In the genomic region with DNA sequence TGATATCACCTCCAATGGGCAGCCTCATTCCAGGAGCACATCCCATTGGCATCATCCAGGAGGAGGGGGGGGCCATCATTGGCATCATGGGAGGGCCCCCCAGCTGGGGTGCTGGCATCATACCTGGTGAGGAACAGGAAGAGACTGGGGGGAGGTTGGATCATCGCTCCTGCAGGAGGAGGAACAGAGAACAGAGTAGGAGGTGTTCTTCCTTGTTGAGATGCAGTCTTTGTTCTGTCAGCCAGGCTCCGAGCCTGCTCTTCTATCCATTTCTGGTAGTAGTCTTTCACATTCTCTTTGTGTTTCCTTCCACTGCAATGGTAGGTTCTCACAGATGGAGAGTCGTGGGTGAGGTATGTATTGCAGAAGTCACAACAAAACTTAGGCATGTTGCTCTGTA, we compare ENCODE assay signal across 35 cellular contexts.
"Had no signal": no experiment of that assay in that cellular context is flagged by ENCODE, and none has a peak within 500 bp of the region (broad histone marks: within the 10 kb centered on the region; RNA-seq: fewer than 3 reads in every experiment).

No MANE protein-coding gene starts in this region.

- H3K27ac ChIP-seq: adrenal gland, body of pancreas, brain microvascular endothelial cell, breast epithelium, VCaP had no signal

- H3K4me1 ChIP-seq: body of pancreas, breast epithelium had no signal

- H3K27ac Mint-ChIP-seq: activated B cell treated with CpG ODN at 0.5 μM for 24 hours; activated CD4-positive, alpha-beta memory T cell treated with anti-CD3 and anti-CD28 coated beads for 36 hours; activated CD4-positive, alpha-beta T cell treated with anti-CD3 and anti-CD28 coated beads, Interleukin-2, amount 10 ng/mL, durations not matched to agents 24 days and 14 days; activated CD8-positive, alpha-beta T cell treated with anti-CD3 and anti-CD28 coated beads for 36 hours; activated naive CD4-positive, alpha-beta T cell treated with anti-CD3 and anti-CD28 coated beads for 36 hours; activated naive CD8-positive, alpha-beta T cell treated with anti-CD3 and anti-CD28 coated beads for 36 hours; activated T-helper 1 cell treated with anti-CD3 and anti-CD28 coated beads, Interleukin-12 subunit alpha, Interleukin-12 subunit beta, Interleukin-2, Interleukin-4 antibody, amounts not matched to agents 30 ng/mL and 10 ng/mL and 1 ng/mL, durations not matched to agents 14 hours and 24 hours and 36 hours; activated T-helper 17 cell treated with anti-CD3 and anti-CD28 coated beads, Interleukin-2, amount 50 U/mL, for 72 hours; T-helper 1 cell treated with Interleukin-12 subunit alpha and Interleukin-12 subunit beta and Interleukin-4 antibody, amounts not matched to agents 30 μg/mL and 1 μg/mL, for 36 hours; T-helper 2 cell treated with Interferon-gamma antibody and Interleukin-4, amounts not matched to agents 5 μg/mL and 100 μg/mL, for 36 hours had no signal

- H3K27me3 Mint-ChIP-seq: activated B cell treated with CpG ODN at 0.5 μM for 24 hours; activated CD4-positive, alpha-beta memory T cell treated with anti-CD3 and anti-CD28 coated beads for 36 hours; activated CD4-positive, alpha-beta T cell treated with anti-CD3 and anti-CD28 coated beads, Interleukin-2, amount 10 ng/mL, durations not matched to agents 24 days and 14 days; activated CD8-positive, alpha-beta T cell treated with anti-CD3 and anti-CD28 coated beads for 36 hours; activated naive CD8-positive, alpha-beta T cell treated with anti-CD3 and anti-CD28 coated beads for 36 hours; activated T-helper 17 cell treated with anti-CD3 and anti-CD28 coated beads, Interleukin-2, amount 50 U/mL, for 72 hours; central memory CD8-positive, alpha-beta T cell had no signal

- ATAC-seq: body of pancreas had no signal

- H3K4me1 Mint-ChIP-seq: central memory CD8-positive, alpha-beta T cell had no signal

- DNase-seq: activated B cell treated with CpG ODN at 0.5 μM for 24 hours; activated CD4-positive, alpha-beta memory T cell treated with anti-CD3 and anti-CD28 coated beads for 36 hours; activated CD4-positive, alpha-beta T cell treated with anti-CD3 and anti-CD28 coated beads for 4 hours; activated CD4-positive, alpha-beta T cell treated with anti-CD3 and anti-CD28 coated beads, Interleukin-2, amount 10 ng/mL, durations not matched to agents 24 days and 14 days; activated CD4-positive, alpha-beta T cell treated with anti-CD3 and anti-CD28 coated beads, Interleukin-2, amount 50 U/mL, for 1 hour; activated CD4-positive, alpha-beta T cell treated with anti-CD3 and anti-CD28 coated beads, Interleukin-2, amount 50 U/mL, for 4 hours; activated CD4-positive, CD25-positive, alpha-beta regulatory T cell treated with anti-CD3 and anti-CD28 coated beads, Interleukin-2, amount 50 U/mL, for 72 hours; activated CD8-positive, alpha-beta memory T cell treated with anti-CD3 and anti-CD28 coated beads, Interleukin-2, amount 50 U/mL, for 4 hours; activated CD8-positive, alpha-beta T cell treated with anti-CD3 and anti-CD28 coated beads for 36 hours; activated effector memory CD4-positive, alpha-beta T cell treated with anti-CD3 and anti-CD28 coated beads, Interleukin-2, amount 50 U/mL, for 16 hours; activated gamma-delta T cell treated with Interleukin-2 at 50 U/mL for 16 hours; activated naive CD4-positive, alpha-beta T cell; activated naive CD4-positive, alpha-beta T cell treated with anti-CD3 and anti-CD28 coated beads for 36 hours; activated naive CD4-positive, alpha-beta T cell treated with anti-CD3 and anti-CD28 coated beads, Interleukin-2, amount 50 U/mL, for 16 hours; activated naive CD8-positive, alpha-beta T cell treated with anti-CD3 and anti-CD28 coated beads for 36 hours; activated T-cell treated with anti-CD3 and anti-CD28 coated beads for 4 hours; activated T-cell treated with anti-CD3 and anti-CD28 coated beads, Interleukin-2, amount 50 U/mL, for 1 hour; activated T-cell treated with anti-CD3 and anti-CD28 coated beads, Interleukin-2, amount 50 U/mL, for 4 hours; activated T-cell treated with anti-CD3 and anti-CD28 coated beads, Interleukin-2, amount 50 U/mL, for 72 hours; adrenal gland; amniotic stem cell; aorta; body of pancreas; brain microvascular endothelial cell; cerebellar nuclear complex; T-helper 1 cell; T-helper 2 cell; T-helper 9 cell had no signal

- H3K4me3 Mint-ChIP-seq: activated B cell treated with CpG ODN at 0.5 μM for 24 hours; activated CD4-positive, alpha-beta memory T cell treated with anti-CD3 and anti-CD28 coated beads for 36 hours; activated CD4-positive, alpha-beta T cell treated with anti-CD3 and anti-CD28 coated beads, Interleukin-2, amount 10 ng/mL, durations not matched to agents 24 days and 14 days; activated CD8-positive, alpha-beta T cell treated with anti-CD3 and anti-CD28 coated beads for 36 hours; activated naive CD4-positive, alpha-beta T cell treated with anti-CD3 and anti-CD28 coated beads for 36 hours; activated naive CD8-positive, alpha-beta T cell treated with anti-CD3 and anti-CD28 coated beads for 36 hours; activated T-cell treated with anti-CD3 and anti-CD28 coated beads, Interleukin-2, amount 50 U/mL, for 4 hours; activated T-cell treated with anti-CD3 and anti-CD28 coated beads, Interleukin-2, amount 50 U/mL, for 72 hours; activated T-helper 1 cell treated with anti-CD3 and anti-CD28 coated beads, Interleukin-12 subunit alpha, Interleukin-12 subunit beta, Interleukin-2, Interleukin-4 antibody, amounts not matched to agents 30 ng/mL and 10 ng/mL and 1 ng/mL, durations not matched to agents 14 hours and 24 hours and 36 hours; central memory CD8-positive, alpha-beta T cell; T-helper 1 cell treated with Interleukin-12 subunit alpha and Interleukin-12 subunit beta and Interleukin-4 antibody, amounts not matched to agents 30 μg/mL and 1 μg/mL, for 36 hours; T-helper 2 cell treated with Interferon-gamma antibody and Interleukin-4, amounts not matched to agents 5 μg/mL and 100 μg/mL, for 36 hours had no signal

- H3K36me3 Mint-ChIP-seq: activated CD4-positive, alpha-beta memory T cell treated with anti-CD3 and anti-CD28 coated beads for 36 hours; activated naive CD8-positive, alpha-beta T cell treated with anti-CD3 and anti-CD28 coated beads for 36 hours had no signal

- H3K9me3 Mint-ChIP-seq: activated B cell treated with CpG ODN at 0.5 μM for 24 hours; activated CD4-positive, alpha-beta T cell treated with anti-CD3 and anti-CD28 coated beads, Interleukin-2, amount 10 ng/mL, durations not matched to agents 24 days and 14 days; activated T-cell treated with anti-CD3 and anti-CD28 coated beads, Interleukin-2, amount 50 U/mL, for 72 hours; activated T-helper 17 cell treated with anti-CD3 and anti-CD28 coated beads, Interleukin-2, amount 50 U/mL, for 72 hours; central memory CD8-positive, alpha-beta T cell; T-helper 1 cell treated with Interleukin-12 subunit alpha and Interleukin-12 subunit beta and Interleukin-4 antibody, amounts not matched to agents 30 μg/mL and 1 μg/mL, for 36 hours had no signal

- H3K27me3 ChIP-seq: adrenal gland, body of pancreas, brain microvascular endothelial cell, breast epithelium had no signal

- H3K4me3 ChIP-seq: adrenal gland, body of pancreas, breast epithelium had no signal

- H3K36me3 ChIP-seq: adrenal gland, brain microvascular endothelial cell, breast epithelium had no signal

- H3K9me3 ChIP-seq: adrenal gland, body of pancreas, breast epithelium had no signal
